ENCODE assay signal across 8 cellular contexts in the genomic region with DNA sequence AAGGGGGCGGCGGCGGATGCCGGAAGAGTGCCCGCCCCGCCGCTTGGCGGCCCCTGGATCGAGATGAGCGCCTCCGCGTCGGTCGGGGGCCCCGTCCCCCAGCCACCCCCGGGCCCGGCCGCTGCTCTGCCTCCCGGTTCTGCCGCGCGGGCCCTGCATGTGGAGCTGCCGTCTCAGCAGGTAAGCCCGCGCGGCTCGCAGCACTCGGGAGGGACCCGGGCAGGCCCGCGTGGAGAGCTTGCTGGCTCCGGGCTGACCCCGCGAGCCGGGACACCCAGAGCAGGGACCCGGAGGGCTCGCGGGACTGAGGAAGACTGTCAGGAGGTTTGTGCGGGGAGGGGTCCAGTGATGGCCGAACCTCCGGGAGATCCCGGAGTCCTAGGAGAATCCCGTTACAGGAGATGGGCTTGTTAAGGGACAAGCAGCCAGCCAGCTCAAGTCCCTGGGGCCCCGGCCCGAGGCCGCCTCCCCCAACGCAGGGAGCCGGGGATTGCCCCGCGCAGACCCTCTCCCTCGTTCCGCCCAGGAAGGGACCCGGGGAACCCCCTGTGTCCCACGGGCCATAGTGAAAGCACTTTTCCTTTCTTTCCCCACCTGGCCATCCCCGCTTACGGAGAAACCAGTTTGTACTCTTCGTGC. TPM values are rescaled to one million over a fixed set of nuclear protein-coding genes. Genes with fewer than 3 reads are reported as not detected.
DNase-seq lines count a peak whose midpoint lies in the region; ATAC-seq and TF ChIP-seq lines count a peak whose summit lies in the region.

No MANE protein-coding gene starts in this region.

- DNase-seq in EL (peak; percentile 49), activated T-cell treated with anti-CD3 and anti-CD28 coated beads for 4 hours (peak; percentile 16), fibroblast of mammary gland (ENCODE audit: low read depth) (peak; percentile 25), neuronal stem cell (ENCODE audit: low spot score) (no peak), vagina (ENCODE audit: extremely low spot score in 2 of 2) (no peak), SIG-M5 treated with dmso at 0.1 percent for 504 hours (lab: John Stamatoyannopoulos, UW; ENCODE audit: unreplicated experiment) (no peak)

- peak overlapping the region; percentile 97 for H3K23ac ChIP-seq in neuronal stem cell (ENCODE audit: low read depth, low read length, poor library complexity)

- no peak overlapping the region for H2BK5ac ChIP-seq in neuronal stem cell (ENCODE audit: low read length)

- H3K4me1 ChIP-seq in Loucy (ENCODE audit: insufficient read depth, low read length, poor library complexity, severe bottlenecking) (peaks cover 28% of the 10 kb centered on the region), neuronal stem cell (ENCODE audit: control insufficient read depth in 2 of 2, insufficient read depth in 1 of 2, low read depth in 1 of 2, low read length in 2 of 2) (peaks cover 10 to 11% of the 10 kb centered on the region in 2 donors), vagina (peaks cover 45% of the 10 kb centered on the region)

- no CpG with 5 or more reads among the region's 57 CpGs for WGBS in neuronal stem cell (ENCODE audit: extremely low coverage in 2 of 2, insufficient read length in 2 of 2, insufficient replicate concordance in 1 of 2), 2 donors

- no peaks in the 10 kb centered on the region for H3K9me3 ChIP-seq in Loucy (ENCODE audit: insufficient read depth, low read depth, low read length)
- no peaks in the 10 kb centered on the region for H3K9me3 ChIP-seq in neuronal stem cell (replicated peaks in 1 of 2; ENCODE audit: control insufficient read depth in 2 of 2, insufficient read depth in 1 of 2, low read depth in 1 of 2, low read length in 2 of 2)
- no peaks in the 10 kb centered on the region for H3K9me3 ChIP-seq in vagina

- no peak for TF ChIP-seq POLR2A in vagina (IDR thresholded peaks at IDR 0.05)

- H2AFZ ChIP-seq in Loucy (ENCODE audit: low read length) = peak overlapping the region; percentile 77
- H2AFZ ChIP-seq in neuronal stem cell (ENCODE audit: low read length) = peak overlapping the region; percentile 92

- H4K8ac ChIP-seq in neuronal stem cell (ENCODE audit: low read depth, low read length) = no peak overlapping the region

- H3K4ac ChIP-seq in neuronal stem cell (ENCODE audit: low read length) = no peak overlapping the region

- H3K79me2 ChIP-seq in Loucy (ENCODE audit: insufficient read depth, low read length) = peaks cover 48% of the 10 kb centered on the region

- intact Hi-C loops in vagina (cut with DNase I) = no loop called here

- H3K18ac ChIP-seq in neuronal stem cell (ENCODE audit: low read length) = peak overlapping the region; percentile 89

- H4K20me1 ChIP-seq in Loucy (ENCODE audit: insufficient read depth, low read length, poor library complexity, severe bottlenecking) = peaks cover 12% of the 10 kb centered on the region

- no peak overlapping the region for H4K91ac ChIP-seq in neuronal stem cell (ENCODE audit: low read depth, low read length, poor library complexity)

- no peak overlapping the region for H2BK15ac ChIP-seq in neuronal stem cell (ENCODE audit: low read length)

- peak overlapping the region; percentile 66 for H3K27ac ChIP-seq in neuronal stem cell (replicated peaks; ENCODE audit: low read length)
- peak overlapping the region; percentile 90 for H3K27ac ChIP-seq in vagina

- no peaks in the 10 kb centered on the region for H3F3A ChIP-seq in Loucy (ENCODE audit: low read depth)

- H2BK12ac ChIP-seq in neuronal stem cell (ENCODE audit: low read length) = no peak overlapping the region

- H3K79me1 ChIP-seq in neuronal stem cell (ENCODE audit: low read depth, low read length) = peaks cover 4% of the 10 kb centered on the region

- H3K27me3 ChIP-seq in Loucy (ENCODE audit: insufficient read depth, low read length, poor library complexity, severe bottlenecking) (no peaks in the 10 kb centered on the region), neuronal stem cell (ENCODE audit: control insufficient read depth in 3 of 3, insufficient read depth in 3 of 3, low read depth in 1 of 3, low read length in 3 of 3) (peaks cover 0 to 2% (median 0%) of the 10 kb centered on the region in 3 experiments), vagina (no peaks in the 10 kb centered on the region)

- no peaks in the 10 kb centered on the region for H3K9me2 ChIP-seq in Loucy (replicated peaks; ENCODE audit: low read depth, low read length)

- H2AK5ac ChIP-seq in neuronal stem cell (ENCODE audit: low read depth, low read length) = peak overlapping the region; percentile 71

- H3K4me2 ChIP-seq in Loucy (ENCODE audit: low read depth, low read length, poor library complexity, severe bottlenecking) (peak overlapping the region; percentile 87), neuronal stem cell (ENCODE audit: insufficient read depth, low read length, poor library complexity, severe bottlenecking) (peak overlapping the region; percentile 82)

- no peak for TF ChIP-seq CTCF in Loucy (conservative IDR thresholded peaks at IDR 0.05; ENCODE audit: low read length)
- TF ChIP-seq CTCF in fibroblast of mammary gland (conservative IDR thresholded peaks at IDR 0.05; ENCODE audit: control insufficient read depth, insufficient read depth, low read depth, low read length) = no peak
- no peak for TF ChIP-seq CTCF in vagina (IDR thresholded peaks at IDR 0.05)

- H3K36me3 ChIP-seq in Loucy (ENCODE audit: insufficient read depth, low read length) = no peaks in the 10 kb centered on the region
- H3K36me3 ChIP-seq in neuronal stem cell (replicated peaks in 1 of 2; ENCODE audit: control insufficient read depth in 2 of 2, insufficient read depth in 2 of 2, low read length in 2 of 2) = no peaks in the 10 kb centered on the region
- no peaks in the 10 kb centered on the region for H3K36me3 ChIP-seq in vagina

- H3K14ac ChIP-seq in neuronal stem cell (ENCODE audit: low read length) = peak overlapping the region; percentile 40

- H3K9ac ChIP-seq in Loucy (ENCODE audit: low read depth, low read length, poor library complexity, severe bottlenecking) (peak overlapping the region; percentile 80), neuronal stem cell (ENCODE audit: low read depth, low read length, poor library complexity) (peak overlapping the region; percentile 82)

- no peak overlapping the region for H2BK120ac ChIP-seq in neuronal stem cell (ENCODE audit: low read depth, low read length)

- ATAC-seq in GM21737 (IDR thresholded peaks at IDR 0.05; ENCODE audit: unreplicated experiment) = peak; percentile 14

- H3K4me3 ChIP-seq in Loucy (ENCODE audit: low read length, poor library complexity, severe bottlenecking) (peak overlapping the region; percentile 76), fibroblast of mammary gland (ENCODE audit: control insufficient read depth, low read depth, low read length) (peak overlapping the region; percentile 84), neuronal stem cell (ENCODE audit: low read length in 2 of 2) (peak overlapping the region; percentile 59 to 98), vagina (peak overlapping the region; percentile 96 to 97)

RNA-seq across cellular contexts. Expression of a gene that starts 0.5 kb away (rescaled TPM):
- 7.3 TPM for polyA plus RNA-seq in neuronal stem cell (2013, experiment 1 of 2)
- 7.4 TPM for polyA plus RNA-seq in neuronal stem cell (2013, experiment 2 of 2)
- total RNA-seq in vagina = 14.7 TPM

RNA-seq across cellular contexts. Expression of a gene that starts 46.9 kb away (rescaled TPM):
- 1.9 TPM for polyA plus RNA-seq in neuronal stem cell (2013, experiment 1 of 2)
- 2.0 TPM for polyA plus RNA-seq in neuronal stem cell (2013, experiment 2 of 2)
- 26.0 TPM for total RNA-seq in vagina

Comparison
In these comparisons a context has a peak if more than half of its experiments do, and no peak if none do; other contexts are left out.
1. DNase-seq: peak in EL (single experiment), activated T-cell treated with anti-CD3 and anti-CD28 coated beads for 4 hours (single experiment) and fibroblast of mammary gland (single experiment); none in neuronal stem cell (single experiment), vagina (0 of 2) and SIG-M5 treated with dmso at 0.1 percent for 504 hours (single experiment).
2. Peak in every context shown above with its lines, with median percentiles within 50 percentile points of each other: H3K4me3 ChIP-seq.